Comparison of ENCODE assay signal across 1 cellular context in the genomic region with DNA sequence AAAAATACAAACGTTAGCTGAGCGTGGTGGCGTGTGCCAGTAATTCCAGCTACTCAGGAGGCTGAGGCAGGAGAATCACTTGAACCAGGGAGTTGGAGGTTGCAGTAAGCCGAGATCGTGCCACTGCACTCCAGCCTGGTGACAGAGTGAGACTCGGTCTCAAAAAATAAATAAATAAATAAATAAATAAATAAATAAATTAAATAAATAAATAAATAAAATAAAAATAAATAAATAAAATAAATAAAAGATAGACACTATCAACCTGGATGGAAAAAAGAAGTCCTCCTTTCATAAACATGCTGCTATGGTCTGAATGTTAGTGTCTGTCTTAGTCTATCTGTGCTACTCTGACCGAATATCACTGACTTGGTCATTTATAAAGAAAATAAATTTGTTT.
TF ChIP-seq lines count a peak whose summit lies in the region.

No MANE protein-coding gene starts in this region.

TF ChIP-seq in HEK293, 187 proteins besides CTCF, POLR2A, EP300 and RAD21 (continued from another document):
- TF ChIP-seq ZFP37 (tag by site-specific recombination; IDR thresholded peaks at IDR 0.05), result peak; percentile 94
- TF ChIP-seq SP3 (tag by site-specific recombination; IDR thresholded peaks at IDR 0.05), result peak; percentile 42; the same call in 1 of the 2 replicates
